30 cellular contexts compared by ENCODE assay signal in the genomic region with DNA sequence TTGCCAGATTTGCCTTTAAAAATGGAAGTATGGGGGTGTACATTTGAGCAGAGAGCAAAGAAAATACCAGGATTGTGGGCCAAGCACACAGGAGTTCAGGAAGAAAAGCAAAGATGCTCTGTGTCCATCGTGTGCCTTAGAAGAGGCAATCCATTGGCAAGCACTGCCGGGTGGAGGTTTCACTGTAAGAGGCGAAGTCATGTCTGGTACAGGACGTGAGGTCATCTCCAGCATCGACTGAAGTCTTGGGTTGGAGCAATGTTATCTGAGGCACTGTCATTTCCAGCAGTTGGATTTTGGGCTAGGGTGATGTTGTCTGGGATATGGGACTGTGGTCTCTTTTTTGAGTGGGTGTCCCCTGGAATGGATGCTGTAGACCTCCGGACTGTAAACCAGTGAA. TPM values are rescaled to one million over a fixed set of nuclear protein-coding genes. Genes with fewer than 3 reads are reported as not detected.
"Had no signal": no experiment of that assay in that cellular context is flagged by ENCODE, and none has a peak within 500 bp of the region (broad histone marks: within the 10 kb centered on the region; RNA-seq: fewer than 3 reads in every experiment).

No MANE protein-coding gene starts in this region.

- H3K9me3 ChIP-seq: colonic mucosa, esophagus muscularis mucosa, esophagus squamous epithelium, gastrocnemius medialis, gastroesophageal sphincter, heart left ventricle, heart right ventricle had no signal

- H3K27ac Mint-ChIP-seq: dendritic cell treated with granulocyte-macrophage colony-stimulating factor and Interleukin-4, amounts not matched to agents 40 ng/mL and 50 ng/mL, for 4 days; effector memory CD8-positive, alpha-beta T cell; endodermal cell had no signal

- H3K4me3 ChIP-seq: colonic mucosa, coronary artery, dorsolateral prefrontal cortex, esophagus muscularis mucosa, esophagus squamous epithelium, gastrocnemius medialis, gastroesophageal sphincter, heart left ventricle, heart right ventricle, hepatocyte had no signal

- H3K79me2 ChIP-seq: hepatocyte had no signal

- FAIRE-seq: endometrium, endothelial cell of umbilical vein, frontal cortex had no signal

- H2AFZ ChIP-seq: hepatocyte had no signal

- H3K4me1 ChIP-seq: colonic mucosa, foreskin keratinocyte had no signal

- H3K9me3 Mint-ChIP-seq: dendritic cell treated with granulocyte-macrophage colony-stimulating factor and Interleukin-4, amounts not matched to agents 40 ng/mL and 50 ng/mL, for 4 days; effector memory CD8-positive, alpha-beta T cell had no signal

- DNase-seq: colonic mucosa; cortex of kidney; dermis blood vessel endothelial cell; dorsolateral prefrontal cortex; effector CD4-positive, alpha-beta T cell; effector CD8-positive, alpha-beta T cell; effector memory CD4-positive, alpha-beta T cell; effector memory CD8-positive, alpha-beta T cell; endodermal cell; erythroblast; esophagus squamous epithelium; foreskin fibroblast; foreskin keratinocyte; foreskin melanocyte; gastrocnemius medialis; glutamatergic neuron; head of caudate nucleus; heart right ventricle had no signal

- ATAC-seq: effector memory CD8-positive, alpha-beta T cell; esophagus mucosa; foreskin keratinocyte; gastrocnemius medialis; gastroesophageal sphincter; heart right ventricle had no signal

- H3K36me3 ChIP-seq: colonic mucosa, esophagus muscularis mucosa, esophagus squamous epithelium, gastrocnemius medialis, gastroesophageal sphincter, heart left ventricle, heart right ventricle had no signal

- H3K27me3 ChIP-seq: gastrocnemius medialis, gastroesophageal sphincter had no signal

- H3K27ac ChIP-seq: colonic mucosa, coronary artery, dorsolateral prefrontal cortex, epithelial cell of prostate, esophagus muscularis mucosa, esophagus squamous epithelium, foreskin keratinocyte, gastroesophageal sphincter, heart left ventricle, heart right ventricle, hepatocyte had no signal

- H3K4me3 Mint-ChIP-seq: dendritic cell treated with granulocyte-macrophage colony-stimulating factor and Interleukin-4, amounts not matched to agents 40 ng/mL and 50 ng/mL, for 4 days; effector memory CD8-positive, alpha-beta T cell; endodermal cell had no signal

- H3K4me2 ChIP-seq: hepatocyte had no signal

RNA-seq across cellular contexts. Expression of gene RGMA, which starts 4.8 kb away (rescaled TPM):
- total RNA-seq: fibroblast of villous mesenchyme had no signal
